ENCODE assay signal across 21 cellular contexts in genomic region chr3:51374456-51374855, GRCh38. TPM values are rescaled to one million over a fixed set of nuclear protein-coding genes. Genes with fewer than 3 reads are reported as not detected.
DNase-seq lines count a peak whose midpoint lies in the region; ATAC-seq, FAIRE-seq and TF ChIP-seq lines count a peak whose summit lies in the region.
"Had no signal": no experiment of that assay in that cellular context is flagged by ENCODE, and none has a peak within 500 bp of the region (broad histone marks: within the 10 kb centered on the region; RNA-seq: fewer than 3 reads in every experiment).

No MANE protein-coding gene starts in this region.

- H3K36me3 ChIP-seq in RWPE2 (ENCODE audit: low read depth), result no peaks in the 10 kb centered on the region
- H3K36me3 ChIP-seq in kidney (ENCODE audit: control insufficient read depth in 1 of 2, insufficient read depth in 2 of 2, low read length in 2 of 2), result no peaks in the 10 kb centered on the region
- H3K36me3 ChIP-seq: BLaER1 treated with 17β-estradiol and CSF1 and Interleukin-3, amounts not matched to agents 10 nM and 100 nM had no signal

- no peak for ATAC-seq in RWPE2 (ENCODE audit: low read depth)
- ATAC-seq in HG03095 (IDR thresholded peaks at IDR 0.05; ENCODE audit: unreplicated experiment), result no peak
- no peak for ATAC-seq in HG03175 (IDR thresholded peaks at IDR 0.05; ENCODE audit: unreplicated experiment)
- ATAC-seq in HG03521 (IDR thresholded peaks at IDR 0.05; ENCODE audit: unreplicated experiment), result no peak
- ATAC-seq: GM12878, HCT116 had no signal

- H3K27ac ChIP-seq in RWPE2 (ENCODE audit: poor library complexity, severe bottlenecking) (no peak overlapping the region), kidney (ENCODE audit: low read depth in 2 of 2, low read length in 2 of 2) (no peak overlapping the region)
- H3K27ac ChIP-seq: BLaER1 treated with 17β-estradiol and CSF1 and Interleukin-3, amounts not matched to agents 10 nM and 100 nM; HL-60 had no signal

- H3K9me3 ChIP-seq in RWPE2 (ENCODE audit: severe bottlenecking), result no peaks in the 10 kb centered on the region
- no peaks in the 10 kb centered on the region for H3K9me3 ChIP-seq in kidney (ENCODE audit: control insufficient read depth in 1 of 2, low read length in 2 of 2)
- H3K9me3 ChIP-seq: BLaER1 treated with 17β-estradiol and CSF1 and Interleukin-3, amounts not matched to agents 10 nM and 100 nM had no signal

- no peak for FAIRE-seq in kidney (lab: Jason Lieb, UNC)
- FAIRE-seq: GM12878 had no signal

- peak; percentile 50 for DNase-seq in activated effector memory CD4-positive, alpha-beta T cell treated with anti-CD3 and anti-CD28 coated beads, Interleukin-2, amount 50 U/mL, for 16 hours
- DNase-seq in activated effector memory CD4-positive, alpha-beta T cell treated with Interleukin-2 at 50 U/mL for 16 hours, result no peak
- DNase-seq in RWPE2 (ENCODE audit: low spot score) (peak; percentile 21), kidney (peak; percentile 35)
- DNase-seq: CD4-positive, CD25-positive, alpha-beta regulatory T cell; CD8-positive, alpha-beta memory T cell; COR-L47; DMS 273 treated with DMSO at 0.1 percent for 48 hours; DMS53; DND-41; EL; GOT3; H7; HFFc6 had no signal

- H3K4me3 ChIP-seq in RWPE2 (ENCODE audit: severe bottlenecking) (no peak overlapping the region), kidney (ENCODE audit: low read length in 2 of 2) (no peak overlapping the region)
- H3K4me3 ChIP-seq: BLaER1 treated with 17β-estradiol and CSF1 and Interleukin-3, amounts not matched to agents 10 nM and 100 nM; GM12878 had no signal

- H3K9ac ChIP-seq in kidney (ENCODE audit: low read length in 2 of 2), result no peak overlapping the region

- no peak for TF ChIP-seq CTCF in RWPE2 (IDR thresholded peaks at IDR 0.05; ENCODE audit: poor library complexity, severe bottlenecking)
- TF ChIP-seq CTCF in kidney (IDR thresholded peaks at IDR 0.05; ENCODE audit: borderline replicate concordance, extremely low read depth, insufficient read depth), result no peak

- H3K4me1 ChIP-seq in RWPE2 (ENCODE audit: insufficient read depth, poor library complexity, severe bottlenecking) (no peaks in the 10 kb centered on the region), kidney (ENCODE audit: control insufficient read depth in 1 of 2, insufficient read depth in 1 of 2, low read depth in 1 of 2, low read length in 2 of 2) (no peaks in the 10 kb centered on the region)

- intact Hi-C loops in kidney (cut with DNase I), result loop anchor here (10.0 kb wide), 2 partner anchors 270 to 750 kb away; no protein-coding TSS in a partner anchor

- no peaks in the 10 kb centered on the region for H3K27me3 ChIP-seq in RWPE2 (ENCODE audit: insufficient read depth, poor library complexity, severe bottlenecking)
- H3K27me3 ChIP-seq: BLaER1 treated with 17β-estradiol and CSF1 and Interleukin-3, amounts not matched to agents 10 nM and 100 nM had no signal

RNA-seq across cellular contexts. Expression of gene MANF, which starts 10.6 kb away (rescaled TPM):
- total RNA-seq in kidney, result 96.5 TPM
- polyA plus RNA-seq in kidney (ENCODE audit: insufficient read depth, low read depth, low replicate concordance), result 224 TPM

RNA-seq across cellular contexts. Expression of gene RBM15B, which starts 16.6 kb away (rescaled TPM):
- 28.0 TPM for total RNA-seq in kidney
- 9.8 TPM for polyA plus RNA-seq in kidney (ENCODE audit: insufficient read depth, low read depth, low replicate concordance)
